Comparison of ENCODE assay signal across 6 cellular contexts in genomic region chr19:47746129-47746528, GRCh38. TPM values are rescaled to one million over a fixed set of nuclear protein-coding genes. Genes with fewer than 3 reads are reported as not detected.
DNase-seq lines count a peak whose midpoint lies in the region; TF ChIP-seq lines count a peak whose summit lies in the region.
"Not testable (repeated sequence)": the region's sequence is repeated elsewhere in the genome, so short reads cannot be mapped to it uniquely, and the experiment has no call there.

No MANE protein-coding gene starts in this region.

- not testable (repeated sequence) for H2AFZ ChIP-seq in Karpas-422 (ENCODE audit: low read length)

- H3K27me3 Mint-ChIP-seq in activated T-cell treated with anti-CD3 and anti-CD28 coated beads, Interleukin-2, amount 50 U/mL, for 24 hours: not testable (repeated sequence)

- not testable (repeated sequence) for H3K9me3 ChIP-seq in BE2C; Karpas-422 (ENCODE audit: low read length); effector memory CD4-positive, alpha-beta T cell (ENCODE audit: control insufficient read depth, low read length)

- not testable (repeated sequence) for H3K9me3 Mint-ChIP-seq in activated T-cell treated with anti-CD3 and anti-CD28 coated beads, Interleukin-2, amount 50 U/mL, for 24 hours

- H3K36me3 ChIP-seq in BE2C: peaks cover 46% of the 10 kb centered on the region
- peaks cover 16% of the 10 kb centered on the region; the same call in 1 of the 2 replicates for H3K36me3 ChIP-seq in Karpas-422 (ENCODE audit: insufficient read depth, low read length)
- H3K36me3 ChIP-seq in effector memory CD4-positive, alpha-beta T cell (ENCODE audit: control insufficient read depth, insufficient read depth, low read length): peaks cover 38% of the 10 kb centered on the region
- not testable (repeated sequence) for H3K36me3 ChIP-seq in kidney epithelial cell (ENCODE audit: control insufficient read depth, insufficient read depth, low read length)

- not testable (repeated sequence) for H3K9me2 ChIP-seq in Karpas-422 (replicated peaks; ENCODE audit: insufficient read depth, low read length)

- not testable (repeated sequence) for H3K4me1 ChIP-seq in BE2C
- H3K4me1 ChIP-seq in Karpas-422 (ENCODE audit: low read length): peaks cover 24% of the 10 kb centered on the region
- H3K4me1 ChIP-seq in effector memory CD4-positive, alpha-beta T cell (ENCODE audit: control insufficient read depth, insufficient read depth, low read length, poor library complexity, severe bottlenecking): peaks cover 26% of the 10 kb centered on the region

- not testable (repeated sequence) for TF ChIP-seq CTCF in BE2C (IDR thresholded peaks at IDR 0.05; ENCODE audit: low read depth, low read length); kidney epithelial cell (IDR thresholded peaks at IDR 0.05; ENCODE audit: insufficient read depth, low read length, poor library complexity, severe bottlenecking); retinal pigment epithelial cell (conservative IDR thresholded peaks at IDR 0.05; ENCODE audit: low read depth, low read length)

- H3K27me3 ChIP-seq in BE2C; Karpas-422 (ENCODE audit: low read length); effector memory CD4-positive, alpha-beta T cell (replicated peaks; ENCODE audit: control insufficient read depth, insufficient read depth, low read length, poor library complexity, severe bottlenecking); kidney epithelial cell (ENCODE audit: control insufficient read depth, insufficient read depth, low read length): not testable (repeated sequence)

- DNase-seq in BE2C; Karpas-422; activated T-cell treated with anti-CD3 and anti-CD28 coated beads, Interleukin-2, amount 50 U/mL, for 24 hours; effector memory CD4-positive, alpha-beta T cell; kidney epithelial cell (ENCODE audit: low read depth); retinal pigment epithelial cell (ENCODE audit: low read depth): not testable (repeated sequence)

- peaks cover 58% of the 10 kb centered on the region for H3K4me1 Mint-ChIP-seq in activated T-cell treated with anti-CD3 and anti-CD28 coated beads, Interleukin-2, amount 50 U/mL, for 24 hours (ENCODE audit: low read depth)

- H3K4me2 ChIP-seq in Karpas-422 (ENCODE audit: low read depth, low read length, poor library complexity, severe bottlenecking): peak overlapping the region; percentile 64

- peak overlapping the region; percentile 100 for H3K4me3 Mint-ChIP-seq in activated T-cell treated with anti-CD3 and anti-CD28 coated beads, Interleukin-2, amount 50 U/mL, for 24 hours

- peak overlapping the region; percentile 76 for H3K4me3 ChIP-seq in BE2C (ENCODE audit: low read depth, low read length)
- H3K4me3 ChIP-seq in Karpas-422 (ENCODE audit: low read length): peak overlapping the region; percentile 98
- peak overlapping the region; percentile 85 for H3K4me3 ChIP-seq in effector memory CD4-positive, alpha-beta T cell (ENCODE audit: insufficient read depth, low read depth, low read length, poor library complexity, severe bottlenecking)
- H3K4me3 ChIP-seq in kidney epithelial cell (ENCODE audit: low read depth, low read length): peak overlapping the region; percentile 57
- H3K4me3 ChIP-seq in retinal pigment epithelial cell (ENCODE audit: low read length): peak overlapping the region; percentile 82

- H4K20me1 ChIP-seq in Karpas-422 (ENCODE audit: insufficient read depth, low read depth, low read length): not testable (repeated sequence)

- peaks cover 51% of the 10 kb centered on the region for H3K36me3 Mint-ChIP-seq in activated T-cell treated with anti-CD3 and anti-CD28 coated beads, Interleukin-2, amount 50 U/mL, for 24 hours (ENCODE audit: low read depth)

- not testable (repeated sequence) for H3K27ac ChIP-seq in Karpas-422 (ENCODE audit: low read length)
- peak overlapping the region; percentile 100 for H3K27ac ChIP-seq in effector memory CD4-positive, alpha-beta T cell (ENCODE audit: insufficient read depth, low read length, poor library complexity, severe bottlenecking)

- peaks cover 28% of the 10 kb centered on the region for H3K79me2 ChIP-seq in Karpas-422 (ENCODE audit: low read length)

- H3K9ac ChIP-seq in Karpas-422 (ENCODE audit: low read length): peak overlapping the region; percentile 94

- peak overlapping the region; percentile 100 for H3K27ac Mint-ChIP-seq in activated T-cell treated with anti-CD3 and anti-CD28 coated beads, Interleukin-2, amount 50 U/mL, for 24 hours

RNA-seq across cellular contexts. Expression of gene NOP53, which starts 0.8 kb away (rescaled TPM):
- polyA plus RNA-seq in BE2C (2012; ENCODE audit: insufficient read depth, insufficient read length, low read depth): 190 TPM
- 145 and 293 TPM in 2 replicates for total RNA-seq in Karpas-422 (2014; rRNA removed; shearing (Covaris generic); ENCODE audit: low replicate concordance)
- total RNA-seq in kidney epithelial cell: 358 and 380 TPM in 2 replicates

RNA-seq across cellular contexts. Expression of gene SELENOW, which starts 32.4 kb away (rescaled TPM):
- polyA plus RNA-seq in BE2C (2012; ENCODE audit: insufficient read depth, insufficient read length, low read depth): 76.2 TPM
- total RNA-seq in Karpas-422 (2014; rRNA removed; shearing (Covaris generic); ENCODE audit: low replicate concordance): 3.5 and 4.1 TPM in 2 replicates
- total RNA-seq in kidney epithelial cell: 166 and 233 TPM in 2 replicates

RNA-seq across cellular contexts. Expression of gene EHD2, which starts 32.9 kb away (rescaled TPM):
- polyA plus RNA-seq in BE2C (2012; ENCODE audit: insufficient read depth, insufficient read length, low read depth): 13.3 TPM
- not detected in 2 replicates for total RNA-seq in Karpas-422 (2014; rRNA removed; shearing (Covaris generic); ENCODE audit: low replicate concordance)
- 32.5 and 37.4 TPM in 2 replicates for total RNA-seq in kidney epithelial cell

RNA-seq across cellular contexts. Expression of gene TPRX1, which starts 58.2 kb away (rescaled TPM):
- not detected for polyA plus RNA-seq in BE2C (2012; ENCODE audit: insufficient read depth, insufficient read length, low read depth)
- total RNA-seq in Karpas-422 (2014; rRNA removed; shearing (Covaris generic); ENCODE audit: low replicate concordance): not detected in 2 replicates
- not detected in 2 replicates for total RNA-seq in kidney epithelial cell

Comparison
In these comparisons a context has a peak if more than half of its experiments do, and no peak if none do; other contexts are left out.
1. RNA of gene SELENOW, which starts 32.4 kb away (total RNA-seq): 166 to 233 TPM in kidney epithelial cell; 3.5 to 4.1 TPM in Karpas-422; every median in the first group is over 10 times any median in the second.
2. RNA of gene EHD2, which starts 32.9 kb away (total RNA-seq): 32.5 to 37.4 TPM in kidney epithelial cell; not detected in Karpas-422; every median in the first group is over 10 times any median in the second.
3. Peak in every context shown above with its lines, with median percentiles within 50 percentile points of each other: H3K4me3 ChIP-seq.